In genomic region chr9:1216532-1216931, GRCh38 we compare ENCODE assay signal across 13 cellular contexts.
"Had no signal": no experiment of that assay in that cellular context is flagged by ENCODE, and none has a peak within 500 bp of the region (broad histone marks: within the 10 kb centered on the region; RNA-seq: fewer than 3 reads in every experiment).

No MANE protein-coding gene starts in this region.

- H3K4me3 ChIP-seq: ascending aorta, mucosa of descending colon, psoas muscle, suprapubic skin had no signal

- H3K27me3 ChIP-seq: ascending aorta, suprapubic skin had no signal

- H3K4me1 ChIP-seq: ascending aorta, psoas muscle, suprapubic skin had no signal

- DNase-seq: activated B cell treated with CpG ODN at 0.5 μM for 24 hours; activated CD4-positive, alpha-beta T cell treated with anti-CD3 and anti-CD28 coated beads, Interleukin-2, amount 10 ng/mL, durations not matched to agents 24 days and 14 days; activated naive CD4-positive, alpha-beta T cell; glutamatergic neuron; mucosa of descending colon; occipital lobe; psoas muscle; stimulated activated CD4-positive, alpha-beta T cell treated with anti-CD3 and anti-CD28 coated beads, Interleukin-4, amount 100 ng/mL, for 1 hour; stimulated activated CD8-positive, alpha-beta memory T cell treated with anti-CD3 and anti-CD28 coated beads, Interleukin-4, amount 100 ng/mL, for 48 hours; stimulated activated naive CD8-positive, alpha-beta T cell treated with anti-CD3 and anti-CD28 coated beads, Interleukin-15, Interleukin-2, amounts not matched to agents 100 U/mL and 50 U/mL, for 24 hours; T-helper 17 cell had no signal

- H3K9me3 ChIP-seq: ascending aorta, mucosa of descending colon, psoas muscle, suprapubic skin had no signal

- H3K27ac ChIP-seq: ascending aorta, psoas muscle, suprapubic skin had no signal

- H3K36me3 ChIP-seq: ascending aorta, suprapubic skin had no signal

- ATAC-seq: mucosa of descending colon; psoas muscle; stimulated activated naive CD8-positive, alpha-beta T cell treated with anti-CD3 and anti-CD28 coated beads, Interleukin-15, Interleukin-2, amounts not matched to agents 100 U/mL and 50 U/mL, for 24 hours; T-helper 17 cell had no signal
